ENCODE assay signal across 22 cellular contexts in the genomic region with DNA sequence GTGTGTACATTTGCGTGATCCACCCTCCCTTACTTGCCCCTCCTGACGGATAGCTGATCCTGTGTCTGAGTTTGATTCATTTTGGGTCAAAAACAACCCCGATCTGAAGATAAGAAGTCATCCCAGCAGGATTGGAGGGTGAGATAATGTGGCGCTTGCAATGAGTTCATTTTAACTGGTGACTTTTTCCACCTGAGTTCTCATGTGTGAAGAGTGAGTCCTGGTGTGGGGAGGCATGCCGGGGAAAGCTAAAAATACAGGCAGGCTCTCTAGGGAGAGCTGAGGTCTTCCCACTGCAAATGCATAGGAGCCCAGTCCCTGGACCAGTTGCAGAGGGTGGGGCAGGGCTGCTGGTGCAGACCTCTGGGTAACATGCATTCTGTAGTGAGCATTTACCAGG. TPM values are rescaled to one million over a fixed set of nuclear protein-coding genes. Genes with fewer than 3 reads are reported as not detected.
DNase-seq lines count a peak whose midpoint lies in the region; ATAC-seq, FAIRE-seq and TF ChIP-seq lines count a peak whose summit lies in the region.
"Had no signal": no experiment of that assay in that cellular context is flagged by ENCODE, and none has a peak within 500 bp of the region (broad histone marks: within the 10 kb centered on the region; RNA-seq: fewer than 3 reads in every experiment).

No MANE protein-coding gene starts in this region.

- FAIRE-seq in H1 (lab: Jason Lieb, UNC) = no peak
- FAIRE-seq: G401.6, GM18507 had no signal

- no peak overlapping the region for H3K14ac ChIP-seq in H1 (ENCODE audit: insufficient read length)

- H3K79me2 ChIP-seq in H1 (ENCODE audit: control insufficient read depth in 1 of 2, insufficient read depth in 2 of 2, low read length in 2 of 2) = no peaks in the 10 kb centered on the region

- H3K4me3 Mint-ChIP-seq in type B pancreatic cell = no peak overlapping the region
- H3K4me3 Mint-ChIP-seq: CD8-positive, alpha-beta memory T cell had no signal

- no peak overlapping the region for H3K56ac ChIP-seq in H1 (replicated peaks; ENCODE audit: insufficient read length, low read depth, low read length)

- no peak for TF ChIP-seq RAD21 in H1 (IDR thresholded peaks at IDR 0.05 in 1 of 2, conservative IDR thresholded peaks at IDR 0.05 in 1 of 2; ENCODE audit: low read depth in 2 of 2, low read length in 2 of 2)

- H3K36me3 ChIP-seq in HEK293 (ENCODE audit: control insufficient read depth in 2 of 2, insufficient read depth in 1 of 2, low read length in 2 of 2) (no peaks in the 10 kb centered on the region), H1 (ENCODE audit: control insufficient read depth in 2 of 4, insufficient read depth in 4 of 4, low read length in 3 of 4) (no peaks in the 10 kb centered on the region; a peak in 1 of 8 replicates)
- H3K36me3 ChIP-seq: MG63 had no signal

- no peak overlapping the region for H4K5ac ChIP-seq in H1 (ENCODE audit: insufficient read length, low read depth, low read length)

- peak overlapping the region; percentile 48 for H2AFZ ChIP-seq in H1 (ENCODE audit: low read length)

- no peak for TF ChIP-seq EP300 in H1 (IDR thresholded peaks at IDR 0.05; ENCODE audit: borderline replicate concordance in 1 of 2, low read depth in 2 of 2, low read length in 2 of 2)

- no peak overlapping the region for H2AK5ac ChIP-seq in H1 (ENCODE audit: low read depth, low read length)

- H3K23ac ChIP-seq in H1 (ENCODE audit: insufficient read length) = no peak overlapping the region

- no peak overlapping the region for H3K4me2 ChIP-seq in H1 (ENCODE audit: insufficient read depth in 1 of 2, low read depth in 2 of 2, low read length in 2 of 2)

- POLR2A ChIA-PET in HEK293 (lab: Yijun Ruan, JAX) (no interaction called here), H1 (lab: Charles Lee; ENCODE audit: partially characterized antibody) (interaction anchor here (0.6 kb wide), 1 partner anchor 490 kb away, joined by 3 read pairs; no protein-coding TSS in a partner anchor)

- H4K8ac ChIP-seq in H1 (ENCODE audit: extremely low read depth, insufficient read depth, low read length) = no peak overlapping the region

- CTCF ChIA-PET in HEK293 (lab: Yijun Ruan, JAX) (interaction anchor here (0.6 to 1.8 kb wide), 3 partner anchors 21 to 291 kb away, joined by 3 to 5 read pairs (median 3); partner anchors contain the start of gene ELF5), H1 (lab: Charles Lee; ENCODE audit: partially characterized antibody) (interaction anchor here (1.1 to 4.8 kb wide), 2 partner anchors 16 to 21 kb away, joined by 4 to 39 read pairs; no protein-coding TSS in a partner anchor)

- H4K91ac ChIP-seq in H1 (replicated peaks; ENCODE audit: insufficient read length, low read length) = no peak overlapping the region

- H3K23me2 ChIP-seq in H1 (ENCODE audit: low read depth, low read length) = no peaks in the 10 kb centered on the region

- H3K36me3 Mint-ChIP-seq in type B pancreatic cell = no peaks in the 10 kb centered on the region

- ATAC-seq in HG02759 (IDR thresholded peaks at IDR 0.05; ENCODE audit: unreplicated experiment) = no peak
- ATAC-seq: SK-N-SH treated with all-trans-retinoic acid at 6 μM for 48 hours had no signal

- H2BK12ac ChIP-seq in H1 (ENCODE audit: low read depth, low read length) = no peak overlapping the region

- H3K4me1 Mint-ChIP-seq in type B pancreatic cell (ENCODE audit: unreplicated experiment) = peaks cover 5% of the 10 kb centered on the region
- H3K4me1 Mint-ChIP-seq: CD8-positive, alpha-beta memory T cell had no signal

- H3K9ac ChIP-seq in H1 (replicated peaks in 1 of 4; ENCODE audit: extremely low read depth in 1 of 4, low read depth in 3 of 4, low read length in 3 of 4) = 0 out of 7 replicates have a peak overlapping the region, but pooled peaks of 1 of the 4 experiments have one; percentile 1

- peaks cover 7% of the 10 kb centered on the region for H3K27me3 Mint-ChIP-seq in type B pancreatic cell

- H3K27me3 ChIP-seq in H1 (replicated peaks in 1 of 4; ENCODE audit: control insufficient read depth in 3 of 4, extremely low read depth in 1 of 4, insufficient read depth in 3 of 4, low read length in 3 of 4) = no peaks in the 10 kb centered on the region
- H3K27me3 ChIP-seq: MG63 had no signal

- no peak overlapping the region for H2BK120ac ChIP-seq in H1 (replicated peaks; ENCODE audit: low read depth, low read length)

- DNase-seq in H1 (ENCODE audit: low read depth in 1 of 2, low spot score in 2 of 2) (no peak), left kidney (ENCODE audit: low read depth, low spot score) (peak; percentile 46), type B pancreatic cell (ENCODE audit: extremely low spot score, unreplicated experiment) (no peak), NCI-H2107 treated with DMSO at 0.1 percent for 48 hours (lab: John Stamatoyannopoulos, UW; ENCODE audit: unreplicated experiment) (no peak), NCI-H2029 (lab: John Stamatoyannopoulos, UW) (no peak)
- DNase-seq: CD8-positive, alpha-beta memory T cell; MG63; NCI-H1417; NCI-H1694 treated with DMSO at 0.1 percent for 48 hours; NCI-H2107; NCI-H226; NCI-H510A treated with DMSO at 0.1 percent for 48 hours; NCI-H774; NK-92 treated with Interleukin-12 subunit alpha and Interleukin-12 subunit beta, amount 100 ng/mL, for 24 hours had no signal

- no peaks in the 10 kb centered on the region for H3K4me1 ChIP-seq in HEK293 (ENCODE audit: control insufficient read depth, insufficient read depth, low read length)
- H3K4me1 ChIP-seq in H1 (replicated peaks in 1 of 4; ENCODE audit: control insufficient read depth in 3 of 4, insufficient read depth in 4 of 4, low read length in 3 of 4) = no peaks in the 10 kb centered on the region

- H3K27ac ChIP-seq in HEK293 (ENCODE audit: extremely low read depth, low read depth, low read length) (no peak overlapping the region), H1 (ENCODE audit: low read depth, low read length) (no peak overlapping the region)
- H3K27ac ChIP-seq: C4-2B had no signal

- no peak overlapping the region for H3K4ac ChIP-seq in H1 (replicated peaks; ENCODE audit: insufficient read length, low read depth, low read length)

- no peak for TF ChIP-seq POLR2A in H1 (IDR thresholded peaks at IDR 0.05; ENCODE audit: control extremely low read depth in 1 of 2, low read depth in 2 of 2, low read length in 2 of 2)

- peak overlapping the region; percentile 54 for H3K27ac Mint-ChIP-seq in type B pancreatic cell
- H3K27ac Mint-ChIP-seq: CD8-positive, alpha-beta memory T cell had no signal

- H3K79me1 ChIP-seq in H1 (ENCODE audit: low read depth, low read length) = no peaks in the 10 kb centered on the region

- H2BK20ac ChIP-seq in H1 (ENCODE audit: low read length) = no peak overlapping the region

- H3K18ac ChIP-seq in H1 (ENCODE audit: extremely low read depth, low read length) = no peak overlapping the region

- 82% methylated on average over 5 of the region's 5 CpGs; no CpG with 5 or more reads in 1 of the 2 experiments for WGBS in H1 (ENCODE audit: extremely low coverage in 1 of 2, insufficient coverage in 1 of 2, insufficient read length in 1 of 2, insufficient replicate concordance in 2 of 2, low coverage in 1 of 2, low lambda C conversion rate in 2 of 2, missing lambda C conversion rate in 1 of 2), 2 experiments

- no peaks in the 10 kb centered on the region for H4K20me1 ChIP-seq in H1 (replicated peaks in 1 of 2; ENCODE audit: control insufficient read depth in 1 of 2, insufficient read depth in 2 of 2, low read length in 2 of 2)

- H3K9me3 ChIP-seq in HEK293 (ENCODE audit: control insufficient read depth, insufficient read depth, low read depth, low read length) (no peaks in the 10 kb centered on the region), H1 (ENCODE audit: insufficient read depth in 2 of 2, low read depth in 1 of 2, low read length in 1 of 2) (no peaks in the 10 kb centered on the region)
- H3K9me3 ChIP-seq: MG63 had no signal

- H2BK5ac ChIP-seq in H1 (ENCODE audit: low read depth, low read length) = no peak overlapping the region

- TF ChIP-seq CTCF in HEK293 (tag by site-specific recombination; IDR thresholded peaks at IDR 0.05) = no peak
- no peak for TF ChIP-seq CTCF in H1 (IDR thresholded peaks at IDR 0.05; ENCODE audit: control extremely low read depth in 1 of 3, insufficient read depth in 1 of 3, low read depth in 1 of 3, low read length in 3 of 3)
- no peak for TF ChIP-seq CTCF in type B pancreatic cell (conservative IDR thresholded peaks at IDR 0.05)

- H3K9me3 Mint-ChIP-seq in type B pancreatic cell = peaks cover under 1% of the 10 kb centered on the region
- H3K9me3 Mint-ChIP-seq: CD8-positive, alpha-beta memory T cell had no signal

- H2BK15ac ChIP-seq in H1 (ENCODE audit: low read length) = no peak overlapping the region

- H3K4me3 ChIP-seq in HEK293 (ENCODE audit: low read depth, low read length) = no peak overlapping the region
- no peak overlapping the region for H3K4me3 ChIP-seq in H1 (ENCODE audit: extremely low read depth in 1 of 4, insufficient read depth in 2 of 4, low read depth in 3 of 4, low read length in 4 of 4)
- H3K4me3 ChIP-seq: MG63 had no signal

TF ChIP-seq in H1, 55 proteins besides CTCF, POLR2A, EP300 and RAD21:
- TF ChIP-seq SIN3A (conservative IDR thresholded peaks at IDR 0.05 in 1 of 2, IDR thresholded peaks at IDR 0.05 in 1 of 2; ENCODE audit: low read depth in 1 of 2, low read length in 2 of 2) = no peak
- no peak for TF ChIP-seq BACH1 (IDR thresholded peaks at IDR 0.05; ENCODE audit: low read length)

RNA-seq across cellular contexts. Expression of gene ELF5, which starts 35.7 kb away (rescaled TPM):
- total RNA-seq in H1 (2021; fragmentation: NEBNext Ultra II Directional; extraction: Animal tissue kit (Norgen Biotek cat#: 25700)) = not detected in 2 replicates
- not detected in 2 replicates for polyA plus RNA-seq in H1 (2011; rRNA removed)
- polyA plus RNA-seq in H1 (2011; cell fraction: cytosol; rRNA removed) = not detected
- not detected for polyA plus RNA-seq in H1 (2011; cell fraction: nucleus; rRNA removed)
- not detected in 4 replicates for polyA plus RNA-seq in H1 (2012, experiment 1 of 2)
- not detected for polyA plus RNA-seq in H1 (2012, experiment 2 of 2)
- polyA plus RNA-seq in H1 (2013, experiment 1 of 2) = not detected
- polyA plus RNA-seq in H1 (2013, experiment 2 of 2) = not detected
- polyA minus RNA-seq in H1 (2011; rRNA and poly(A)+ RNA removed) = not detected in 2 replicates
- not detected for polyA minus RNA-seq in H1 (2011; cell fraction: cytosol; rRNA and poly(A)+ RNA removed)
- not detected for polyA minus RNA-seq in H1 (2011; cell fraction: nucleus; rRNA and poly(A)+ RNA removed)
- 19.3 and 43.1 TPM in 2 replicates for total RNA-seq in type B pancreatic cell (ENCODE audit: low replicate concordance)
- total RNA-seq: CD8-positive, alpha-beta memory T cell; Daoy; H4 had no signal
- polyA plus RNA-seq: CD8-positive, alpha-beta memory T cell had no signal

Comparison
In these comparisons a context has a peak if more than half of its experiments do, and no peak if none do; other contexts are left out.
1. RNA of gene ELF5, which starts 35.7 kb away (total RNA-seq): 19.3 to 43.1 TPM in type B pancreatic cell; not detected in H1; every median in the first group is over 10 times any median in the second.